Comparison of ENCODE assay signal across 18 cellular contexts in genomic region chr1:204616683-204617082, GRCh38.
DNase-seq lines count a peak whose midpoint lies in the region; ATAC-seq and TF ChIP-seq lines count a peak whose summit lies in the region.
"Had no signal": no experiment of that assay in that cellular context is flagged by ENCODE, and none has a peak within 500 bp of the region (broad histone marks: within the 10 kb centered on the region; RNA-seq: fewer than 3 reads in every experiment).

No MANE protein-coding gene starts in this region.

- H3K4me2 ChIP-seq in mesenchymal stem cell (ENCODE audit: low read length, poor library complexity, severe bottlenecking): no peak overlapping the region
- H3K4me2 ChIP-seq in neuronal stem cell (ENCODE audit: insufficient read depth, low read length, poor library complexity, severe bottlenecking): no peak overlapping the region

- TF ChIP-seq CTCF in HEK293 (tag by site-specific recombination; IDR thresholded peaks at IDR 0.05): no peak
- TF ChIP-seq CTCF in suprapubic skin (IDR thresholded peaks at IDR 0.05): no peak
- TF ChIP-seq CTCF in upper lobe of left lung (IDR thresholded peaks at IDR 0.05): no peak

- H4K8ac ChIP-seq in mesenchymal stem cell (ENCODE audit: low read length) (no peak overlapping the region), neuronal stem cell (ENCODE audit: low read depth, low read length) (no peak overlapping the region)

- H3K9me3 ChIP-seq in HEK293 (ENCODE audit: control insufficient read depth, insufficient read depth, low read depth, low read length): no peaks in the 10 kb centered on the region
- H3K9me3 ChIP-seq in mesenchymal stem cell (ENCODE audit: control insufficient read depth, low read length): no peaks in the 10 kb centered on the region
- H3K9me3 ChIP-seq in neuronal stem cell (replicated peaks in 1 of 2; ENCODE audit: control insufficient read depth in 2 of 2, insufficient read depth in 1 of 2, low read depth in 1 of 2, low read length in 2 of 2): peaks cover 0 to 2% of the 10 kb centered on the region in 2 donors
- no peaks in the 10 kb centered on the region for H3K9me3 ChIP-seq in suprapubic skin
- H3K9me3 ChIP-seq in upper lobe of left lung: no peaks in the 10 kb centered on the region
- H3K9me3 ChIP-seq: Caco-2 had no signal

- H2AK5ac ChIP-seq in mesenchymal stem cell (ENCODE audit: low read length, severe bottlenecking) (no peak overlapping the region), neuronal stem cell (ENCODE audit: low read depth, low read length) (no peak overlapping the region)

- no peak overlapping the region for H2AFZ ChIP-seq in mesenchymal stem cell (ENCODE audit: low read depth, low read length)
- no peak overlapping the region for H2AFZ ChIP-seq in neuronal stem cell (ENCODE audit: low read length)

- no peak for ATAC-seq in upper lobe of left lung (ENCODE audit: low FRiP score in 2 of 2)
- ATAC-seq: K562 had no signal

- H2BK12ac ChIP-seq in mesenchymal stem cell (ENCODE audit: low read length in 2 of 2) (no peak overlapping the region), neuronal stem cell (ENCODE audit: low read length) (no peak overlapping the region)

- POLR2A ChIA-PET in HEK293 (lab: Yijun Ruan, JAX): no interaction called here

- H3K27ac ChIP-seq in HEK293 (ENCODE audit: extremely low read depth, low read depth, low read length): no peak overlapping the region
- H3K27ac ChIP-seq in mesenchymal stem cell (ENCODE audit: low read length, poor library complexity, severe bottlenecking): no peak overlapping the region
- H3K27ac ChIP-seq in neuronal stem cell (replicated peaks; ENCODE audit: low read length): no peak overlapping the region
- H3K27ac ChIP-seq in suprapubic skin: no peak overlapping the region
- no peak overlapping the region for H3K27ac ChIP-seq in upper lobe of left lung
- H3K27ac ChIP-seq: C4-2B, HL-60 had no signal

- H3K18ac ChIP-seq in mesenchymal stem cell (ENCODE audit: low read depth in 1 of 2, low read length in 2 of 2): no peak overlapping the region
- peak overlapping the region; percentile 68 for H3K18ac ChIP-seq in neuronal stem cell (ENCODE audit: low read length)

- no peak overlapping the region for H3K14ac ChIP-seq in mesenchymal stem cell (ENCODE audit: low read length in 2 of 2)
- H3K14ac ChIP-seq in neuronal stem cell (ENCODE audit: low read length): no peak overlapping the region

- H3K4me3 ChIP-seq in HEK293 (ENCODE audit: low read depth, low read length) (no peak overlapping the region), mesenchymal stem cell (ENCODE audit: insufficient read depth in 1 of 2, low read depth in 1 of 2, low read length in 2 of 2) (no peak overlapping the region), neuronal stem cell (ENCODE audit: low read length in 2 of 2) (no peak overlapping the region), suprapubic skin (no peak overlapping the region), upper lobe of left lung (no peak overlapping the region)
- H3K4me3 ChIP-seq: K562 had no signal

- H2BK15ac ChIP-seq in mesenchymal stem cell (ENCODE audit: low read depth, poor library complexity, severe bottlenecking): no peak overlapping the region
- H2BK15ac ChIP-seq in neuronal stem cell (ENCODE audit: low read length): no peak overlapping the region

- H3K23ac ChIP-seq in mesenchymal stem cell (ENCODE audit: low read length in 2 of 2) (no peak overlapping the region), neuronal stem cell (ENCODE audit: low read depth, low read length, poor library complexity) (no peak overlapping the region)

- no peak for TF ChIP-seq POLR2A in suprapubic skin (IDR thresholded peaks at IDR 0.05)
- TF ChIP-seq POLR2A in upper lobe of left lung (IDR thresholded peaks at IDR 0.05): no peak

- H3K4ac ChIP-seq in mesenchymal stem cell (ENCODE audit: low read depth in 1 of 2, low read length in 2 of 2) (no peak overlapping the region), neuronal stem cell (ENCODE audit: low read length) (no peak overlapping the region)

- TF ChIP-seq EP300 in suprapubic skin (IDR thresholded peaks at IDR 0.05) (no peak), upper lobe of left lung (IDR thresholded peaks at IDR 0.05) (no peak)

- WGBS in mesenchymal stem cell: 42% methylated on average over 6 of the region's 6 CpGs
- no CpG with 5 or more reads among the region's 6 CpGs for WGBS in neuronal stem cell (ENCODE audit: extremely low coverage in 2 of 2, insufficient read length in 2 of 2, insufficient replicate concordance in 1 of 2), 2 donors
- WGBS in suprapubic skin: 84% methylated on average over 6 of the region's 6 CpGs
- WGBS in upper lobe of left lung, 2 donors: 76 to 79% methylated on average over 6 of the region's 6 CpGs

- DNase-seq in cerebellar cortex (ENCODE audit: low spot score): peak; percentile 31
- DNase-seq in mesenchymal stem cell: peak; percentile 15
- no peak for DNase-seq in neuronal stem cell (ENCODE audit: low spot score)
- no peak for DNase-seq in suprapubic skin (ENCODE audit: low spot score in 2 of 2)
- no peak for DNase-seq in upper lobe of left lung
- DNase-seq in dedifferentiated amniotic fluid mesenchymal stem cell (ENCODE audit: extremely low spot score): no peak
- DNase-seq in effector CD8-positive, alpha-beta T cell (lab: John Stamatoyannopoulos, UW): no peak
- DNase-seq: ACHN; Caco-2; CD4-positive, alpha-beta T cell; GDM1; GOT3; H7; IMR-90 had no signal

- H3K79me1 ChIP-seq in mesenchymal stem cell (replicated peaks; ENCODE audit: low read length, poor library complexity, severe bottlenecking) (no peaks in the 10 kb centered on the region), neuronal stem cell (ENCODE audit: low read depth, low read length) (no peaks in the 10 kb centered on the region)

- H3K27me3 ChIP-seq in mesenchymal stem cell (ENCODE audit: control insufficient read depth in 1 of 2, insufficient read depth in 1 of 2, low read length in 2 of 2) (peaks cover 37 to 89% of the 10 kb centered on the region in 2 experiments), neuronal stem cell (ENCODE audit: control insufficient read depth in 3 of 3, insufficient read depth in 3 of 3, low read depth in 1 of 3, low read length in 3 of 3) (peaks cover 0 to 18% (median 0%) of the 10 kb centered on the region in 3 experiments), suprapubic skin (peaks cover 3% of the 10 kb centered on the region), upper lobe of left lung (no peaks in the 10 kb centered on the region)

- no peak overlapping the region for H2BK5ac ChIP-seq in mesenchymal stem cell (ENCODE audit: low read depth, low read length, poor library complexity, severe bottlenecking)
- no peak overlapping the region for H2BK5ac ChIP-seq in neuronal stem cell (ENCODE audit: low read length)

- H3K36me3 ChIP-seq in HEK293 (ENCODE audit: control insufficient read depth in 2 of 2, insufficient read depth in 1 of 2, low read length in 2 of 2) (no peaks in the 10 kb centered on the region), mesenchymal stem cell (ENCODE audit: control insufficient read depth in 1 of 2, insufficient read depth in 2 of 2, low read depth in 1 of 2, low read length in 2 of 2) (no peaks in the 10 kb centered on the region), neuronal stem cell (replicated peaks in 1 of 2; ENCODE audit: control insufficient read depth in 2 of 2, insufficient read depth in 2 of 2, low read length in 2 of 2) (no peaks in the 10 kb centered on the region), suprapubic skin (no peaks in the 10 kb centered on the region), upper lobe of left lung (no peaks in the 10 kb centered on the region)

- H3K4me1 ChIP-seq in HEK293 (ENCODE audit: control insufficient read depth, insufficient read depth, low read length) (no peaks in the 10 kb centered on the region), mesenchymal stem cell (ENCODE audit: control insufficient read depth, insufficient read depth, low read depth, low read length) (no peaks in the 10 kb centered on the region), neuronal stem cell (ENCODE audit: control insufficient read depth in 2 of 2, insufficient read depth in 1 of 2, low read depth in 1 of 2, low read length in 2 of 2) (peaks cover 0 to 7% of the 10 kb centered on the region in 2 donors), suprapubic skin (no peaks in the 10 kb centered on the region), upper lobe of left lung (no peaks in the 10 kb centered on the region)
- H3K4me1 ChIP-seq: Caco-2 had no signal

- H2BK120ac ChIP-seq in mesenchymal stem cell (ENCODE audit: low read depth, low read length) (no peak overlapping the region), neuronal stem cell (ENCODE audit: low read depth, low read length) (no peak overlapping the region)

- CTCF ChIA-PET in HEK293 (lab: Yijun Ruan, JAX): interaction anchor here (1.4 kb wide), 1 partner anchor 130 kb away, joined by 3 read pairs; no protein-coding TSS in a partner anchor

- H3K9ac ChIP-seq in mesenchymal stem cell (ENCODE audit: low read length) (no peak overlapping the region), neuronal stem cell (ENCODE audit: low read depth, low read length, poor library complexity) (no peak overlapping the region)

- H4K91ac ChIP-seq in mesenchymal stem cell (ENCODE audit: low read length) (no peak overlapping the region), neuronal stem cell (ENCODE audit: low read depth, low read length, poor library complexity) (no peak overlapping the region)

TF ChIP-seq in HEK293, 187 proteins besides CTCF, POLR2A, EP300 and RAD21:
- TF ChIP-seq, protein P1, sequence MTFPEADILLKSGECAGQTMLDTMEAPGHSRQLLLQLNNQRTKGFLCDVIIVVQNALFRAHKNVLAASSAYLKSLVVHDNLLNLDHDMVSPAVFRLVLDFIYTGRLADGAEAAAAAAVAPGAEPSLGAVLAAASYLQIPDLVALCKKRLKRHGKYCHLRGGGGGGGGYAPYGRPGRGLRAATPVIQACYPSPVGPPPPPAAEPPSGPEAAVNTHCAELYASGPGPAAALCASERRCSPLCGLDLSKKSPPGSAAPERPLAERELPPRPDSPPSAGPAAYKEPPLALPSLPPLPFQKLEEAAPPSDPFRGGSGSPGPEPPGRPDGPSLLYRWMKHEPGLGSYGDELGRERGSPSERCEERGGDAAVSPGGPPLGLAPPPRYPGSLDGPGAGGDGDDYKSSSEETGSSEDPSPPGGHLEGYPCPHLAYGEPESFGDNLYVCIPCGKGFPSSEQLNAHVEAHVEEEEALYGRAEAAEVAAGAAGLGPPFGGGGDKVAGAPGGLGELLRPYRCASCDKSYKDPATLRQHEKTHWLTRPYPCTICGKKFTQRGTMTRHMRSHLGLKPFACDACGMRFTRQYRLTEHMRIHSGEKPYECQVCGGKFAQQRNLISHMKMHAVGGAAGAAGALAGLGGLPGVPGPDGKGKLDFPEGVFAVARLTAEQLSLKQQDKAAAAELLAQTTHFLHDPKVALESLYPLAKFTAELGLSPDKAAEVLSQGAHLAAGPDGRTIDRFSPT (tag by site-specific recombination; IDR thresholded peaks at IDR 0.05): no peak
- TF ChIP-seq ZNF132 (tag by site-specific recombination; IDR thresholded peaks at IDR 0.05; ENCODE audit: borderline replicate concordance) (no peak), ZIC2 (tag by site-specific recombination; IDR thresholded peaks at IDR 0.05) (0 out of 2 replicates have a peak, but pooled peaks have one; percentile 10)
TF ChIP-seq in HEK293: peak in this region for 1.

Comparison
In these comparisons a context has a peak if more than half of its experiments do, and no peak if none do; other contexts are left out.
1. DNase-seq: peak in cerebellar cortex (single experiment) and mesenchymal stem cell (single experiment); none in neuronal stem cell (single experiment), suprapubic skin (0 of 2), upper lobe of left lung (0 of 2), dedifferentiated amniotic fluid mesenchymal stem cell (single experiment) and effector CD8-positive, alpha-beta T cell (single experiment).